ENCODE assay signal across 15 cellular contexts in genomic region chr11:61080986-61081590, GRCh38. TPM values are rescaled to one million over a fixed set of nuclear protein-coding genes. Genes with fewer than 3 reads are reported as not detected.
DNase-seq lines count a peak whose midpoint lies in the region; ATAC-seq and TF ChIP-seq lines count a peak whose summit lies in the region.
"Had no signal": no experiment of that assay in that cellular context is flagged by ENCODE, and none has a peak within 500 bp of the region (broad histone marks: within the 10 kb centered on the region; RNA-seq: fewer than 3 reads in every experiment).

No MANE protein-coding gene starts in this region.

- peaks cover 68% of the 10 kb centered on the region for H3K4me1 Mint-ChIP-seq in activated CD4-positive, alpha-beta memory T cell treated with anti-CD3 and anti-CD28 coated beads for 36 hours (ENCODE audit: low read depth)

- H3K9me3 Mint-ChIP-seq in activated CD4-positive, alpha-beta memory T cell treated with anti-CD3 and anti-CD28 coated beads for 36 hours = peaks cover 4% of the 10 kb centered on the region

- ATAC-seq in HG02938 (IDR thresholded peaks at IDR 0.05; ENCODE audit: unreplicated experiment) = no peak
- ATAC-seq in HG02798 (IDR thresholded peaks at IDR 0.05; ENCODE audit: poor library complexity, unreplicated experiment) = no peak
- ATAC-seq: sciatic nerve had no signal

- TF ChIP-seq CTCF in left ventricle myocardium inferior (IDR thresholded peaks at IDR 0.05; ENCODE audit: borderline replicate concordance) = no peak
- TF ChIP-seq CTCF in ascending aorta (IDR thresholded peaks at IDR 0.05) = no peak

- no peaks in the 10 kb centered on the region for H3K27me3 Mint-ChIP-seq in activated CD4-positive, alpha-beta memory T cell treated with anti-CD3 and anti-CD28 coated beads for 36 hours

- DNase-seq in cardiac septum (ENCODE audit: low spot score) = peak; percentile 39
- no peak for DNase-seq in left ventricle myocardium inferior
- DNase-seq in activated CD4-positive, alpha-beta memory T cell treated with anti-CD3 and anti-CD28 coated beads for 36 hours = peak; percentile 47
- no peak for DNase-seq in effector memory CD4-positive, alpha-beta T cell
- no peak for DNase-seq in GF-D8 (lab: John Stamatoyannopoulos, UW)
- DNase-seq in ascending aorta (ENCODE audit: low spot score in 2 of 2) = no peak
- DNase-seq: amniotic stem cell; erythroblast; NCI-H2081 treated with DMSO at 0.1 percent for 48 hours; stimulated activated CD4-positive, alpha-beta T cell treated with anti-CD3 and anti-CD28 coated beads, Interleukin-4, amount 100 ng/mL, for 1 hour had no signal

- no peak overlapping the region for H3K27ac ChIP-seq in left ventricle myocardium inferior (replicated peaks)
- H3K27ac ChIP-seq in effector memory CD4-positive, alpha-beta T cell (ENCODE audit: insufficient read depth, low read length, poor library complexity, severe bottlenecking) = peak overlapping the region; percentile 88
- no peak overlapping the region for H3K27ac ChIP-seq in ascending aorta
- H3K27ac ChIP-seq: upper lobe of left lung had no signal

- no peaks in the 10 kb centered on the region for H3K4me1 ChIP-seq in left ventricle myocardium inferior
- peaks cover 44% of the 10 kb centered on the region for H3K4me1 ChIP-seq in effector memory CD4-positive, alpha-beta T cell (ENCODE audit: control insufficient read depth, insufficient read depth, low read length, poor library complexity, severe bottlenecking)
- no peaks in the 10 kb centered on the region for H3K4me1 ChIP-seq in ascending aorta

- CTCF ChIA-PET in activated CD4-positive, alpha-beta memory T cell treated with anti-CD3 and anti-CD28 coated beads for 36 hours (lab: Charles Lee) = interaction anchor here (0.6 to 3.4 kb wide), 15 partner anchors 9 to 111 kb away, joined by 3 to 18 read pairs (median 4); no protein-coding TSS in a partner anchor

- H3K36me3 ChIP-seq in left ventricle myocardium inferior (no peaks in the 10 kb centered on the region), ascending aorta (no peaks in the 10 kb centered on the region)
- no peaks in the 10 kb centered on the region for H3K36me3 ChIP-seq in effector memory CD4-positive, alpha-beta T cell (ENCODE audit: control insufficient read depth, insufficient read depth, low read length)
- H3K36me3 ChIP-seq: upper lobe of left lung had no signal

- intact Hi-C loops in cardiac septum (cut with DNase I) = no loop called here
- intact Hi-C loops in left ventricle myocardium inferior (cut with micrococcal nuclease) = no loop called here
- intact Hi-C loops in activated CD4-positive, alpha-beta memory T cell treated with anti-CD3 and anti-CD28 coated beads for 36 hours (cut with micrococcal nuclease) = loop anchor here (2.0 kb wide), 1 partner anchor 58 kb away; no protein-coding TSS in a partner anchor
- intact Hi-C loops in ascending aorta (cut with DNase I) = no loop called here

- peaks cover 68% of the 10 kb centered on the region for H3K36me3 Mint-ChIP-seq in activated CD4-positive, alpha-beta memory T cell treated with anti-CD3 and anti-CD28 coated beads for 36 hours

- H3K9me3 ChIP-seq in left ventricle myocardium inferior (replicated peaks) = no peaks in the 10 kb centered on the region
- no peaks in the 10 kb centered on the region for H3K9me3 ChIP-seq in effector memory CD4-positive, alpha-beta T cell (ENCODE audit: control insufficient read depth, low read length)
- no peaks in the 10 kb centered on the region for H3K9me3 ChIP-seq in ascending aorta
- H3K9me3 ChIP-seq: upper lobe of left lung had no signal

- H3K27ac Mint-ChIP-seq in activated CD4-positive, alpha-beta memory T cell treated with anti-CD3 and anti-CD28 coated beads for 36 hours = peak overlapping the region; percentile 92

- H3K4me3 Mint-ChIP-seq in activated CD4-positive, alpha-beta memory T cell treated with anti-CD3 and anti-CD28 coated beads for 36 hours = peak overlapping the region; percentile 85

- H3K4me3 ChIP-seq in left ventricle myocardium inferior = no peak overlapping the region
- peak overlapping the region; percentile 10 for H3K4me3 ChIP-seq in effector memory CD4-positive, alpha-beta T cell (ENCODE audit: insufficient read depth, low read depth, low read length, poor library complexity, severe bottlenecking)
- no peak overlapping the region for H3K4me3 ChIP-seq in ascending aorta
- H3K4me3 ChIP-seq: upper lobe of left lung had no signal

- H3K27me3 ChIP-seq in left ventricle myocardium inferior (ENCODE audit: low read depth) = peaks cover 9% of the 10 kb centered on the region
- no peaks in the 10 kb centered on the region for H3K27me3 ChIP-seq in effector memory CD4-positive, alpha-beta T cell (replicated peaks; ENCODE audit: control insufficient read depth, insufficient read depth, low read length, poor library complexity, severe bottlenecking)
- H3K27me3 ChIP-seq in ascending aorta = no peaks in the 10 kb centered on the region
- H3K27me3 ChIP-seq: upper lobe of left lung had no signal

- POLR2A ChIA-PET in activated CD4-positive, alpha-beta memory T cell treated with anti-CD3 and anti-CD28 coated beads for 36 hours (lab: Charles Lee) = interaction anchor here (0.7 to 12.3 kb wide), 23 partner anchors 9 to 105 kb away, joined by 3 to 157 read pairs (median 10); no protein-coding TSS in a partner anchor

RNA-seq across cellular contexts. Expression of gene CD5, which starts 21.2 kb away (rescaled TPM):
- total RNA-seq in cardiac septum = not detected
- 0.30 TPM for total RNA-seq in left ventricle myocardium inferior
- 100 to 1,000 TPM; 302 to 306 TPM for total RNA-seq in activated CD4-positive, alpha-beta memory T cell treated with anti-CD3 and anti-CD28 coated beads for 36 hours
- total RNA-seq in ascending aorta = 1.3 TPM
- total RNA-seq: lung microvascular endothelial cell had no signal

Comparison
In these comparisons a context has a peak if more than half of its experiments do, and no peak if none do; other contexts are left out.
1. DNase-seq: peak in cardiac septum (single experiment) and activated CD4-positive, alpha-beta memory T cell treated with anti-CD3 and anti-CD28 coated beads for 36 hours (single experiment); none in left ventricle myocardium inferior (single experiment), effector memory CD4-positive, alpha-beta T cell (0 of 3), GF-D8 (single experiment) and ascending aorta (0 of 2).
2. RNA of gene CD5, which starts 21.2 kb away (total RNA-seq): 302 to 306 TPM in activated CD4-positive, alpha-beta memory T cell treated with anti-CD3 and anti-CD28 coated beads for 36 hours; 1.3 TPM in ascending aorta (single experiment), 0.30 TPM in left ventricle myocardium inferior (single experiment) and not detected in cardiac septum (single experiment); every median in the first group is over 100 times any median in the second.